13 cellular contexts compared by ENCODE assay signal in the genomic region with DNA sequence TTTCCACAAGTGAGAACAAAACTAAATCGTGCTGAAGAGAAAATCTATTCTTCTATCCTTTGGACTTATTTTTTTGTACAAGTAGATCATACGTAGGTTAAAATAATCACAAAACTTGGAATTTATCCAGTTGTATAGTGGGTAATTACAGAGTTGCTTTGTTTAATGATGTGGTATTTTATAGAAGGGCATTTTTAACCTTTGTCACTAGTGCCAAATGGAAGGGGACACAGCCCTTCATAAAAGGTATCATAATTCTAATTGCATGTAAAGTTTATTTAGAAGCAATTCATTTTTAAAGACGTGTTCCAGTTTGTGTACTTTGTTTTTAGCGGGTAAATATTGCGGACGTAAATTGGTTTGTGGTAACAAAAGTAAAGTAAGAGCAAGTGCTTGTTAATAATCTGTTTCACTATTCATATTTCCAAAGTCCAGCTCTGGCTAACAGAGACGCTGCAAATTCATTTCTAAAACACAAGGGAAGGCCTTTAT.
"Had no signal": no experiment of that assay in that cellular context is flagged by ENCODE, and none has a peak within 500 bp of the region (broad histone marks: within the 10 kb centered on the region; RNA-seq: fewer than 3 reads in every experiment).

No MANE protein-coding gene starts in this region.

- H3K36me3 ChIP-seq: cardiac muscle cell, gastrocnemius medialis, heart left ventricle, prostate gland, upper lobe of left lung had no signal

- H3K27me3 ChIP-seq: cardiac muscle cell, gastrocnemius medialis, upper lobe of left lung had no signal

- H3K4me3 ChIP-seq: cardiac muscle cell, gastrocnemius medialis, heart left ventricle, lung, prostate gland, skin epidermis, upper lobe of left lung had no signal

- H3K4me1 ChIP-seq: gastrocnemius medialis, heart left ventricle, prostate gland, upper lobe of left lung had no signal

- DNase-seq: activated CD4-positive, alpha-beta memory T cell treated with anti-CD3 and anti-CD28 coated beads, Interleukin-2, amount 10 ng/mL, durations not matched to agents 7 days and 5 days; activated CD4-positive, alpha-beta T cell treated with anti-CD3 and anti-CD28 coated beads for 36 hours; activated effector memory CD4-positive, alpha-beta T cell treated with Interleukin-2 at 50 U/mL for 16 hours; activated T-cell treated with anti-CD3 and anti-CD28 coated beads, Interleukin-2, amount 50 U/mL, for 4 hours; endodermal cell; gastrocnemius medialis; heart left ventricle; right cardiac atrium; upper lobe of left lung had no signal

- H3K27ac ChIP-seq: cardiac muscle cell, gastrocnemius medialis, heart left ventricle, prostate gland, skin epidermis, upper lobe of left lung had no signal

- H3K9me3 ChIP-seq: gastrocnemius medialis, prostate gland had no signal
